In genomic region chr10:112532053-112532658, GRCh38 we compare ENCODE assay signal across 8 cellular contexts.
DNase-seq lines count a peak whose midpoint lies in the region; ATAC-seq and TF ChIP-seq lines count a peak whose summit lies in the region.

No MANE protein-coding gene starts in this region.

- H3K4me3 ChIP-seq in MM.1S (ENCODE audit: low read length) (no peak overlapping the region), fibroblast of mammary gland (ENCODE audit: control insufficient read depth, low read depth, low read length) (peak overlapping the region; percentile 28)

- no peaks in the 10 kb centered on the region for H4K20me1 ChIP-seq in MM.1S (ENCODE audit: insufficient read depth, low read length)

- H2AFZ ChIP-seq in MM.1S (ENCODE audit: low read length): no peak overlapping the region

- no peak overlapping the region for H3K9ac ChIP-seq in MM.1S (ENCODE audit: low read length)

- peaks cover 30% of the 10 kb centered on the region for H3K4me1 ChIP-seq in MM.1S (ENCODE audit: low read length)

- ATAC-seq in GM18505 (IDR thresholded peaks at IDR 0.05; ENCODE audit: unreplicated experiment): peak; percentile 95
- peak; percentile 97 for ATAC-seq in GM21723 (IDR thresholded peaks at IDR 0.05; ENCODE audit: unreplicated experiment)
- ATAC-seq in SK-N-SH treated with all-trans-retinoic acid at 6 μM for 48 hours: no peak

- H3K27me3 ChIP-seq in MM.1S (replicated peaks; ENCODE audit: insufficient read depth, low read length): no peaks in the 10 kb centered on the region

- no peaks in the 10 kb centered on the region for H3K36me3 ChIP-seq in MM.1S (replicated peaks; ENCODE audit: insufficient read depth, low read length)

- no peak overlapping the region for H3K27ac ChIP-seq in MM.1S (ENCODE audit: low read length)

- no peaks in the 10 kb centered on the region for H3K79me2 ChIP-seq in MM.1S (ENCODE audit: low read length)

- peak; percentile 86 for DNase-seq in MM.1S
- peak; percentile 68 for DNase-seq in fibroblast of mammary gland (ENCODE audit: low read depth)
- no peak for DNase-seq in 8988T
- DNase-seq in activated gamma-delta T cell treated with Interleukin-2 at 50 U/mL for 16 hours: no peak
- DNase-seq in putamen (ENCODE audit: low spot score): no peak

- no peak for TF ChIP-seq POLR2A in GM18505 (IDR thresholded peaks at IDR 0.05; ENCODE audit: borderline replicate concordance, extremely low read depth, insufficient read depth, insufficient read length)

- H3F3A ChIP-seq in MM.1S (ENCODE audit: insufficient read depth, low read length): peaks cover 10% of the 10 kb centered on the region

- peak overlapping the region; percentile 65 for H3K4me2 ChIP-seq in MM.1S (ENCODE audit: low read depth, low read length)

- no peaks in the 10 kb centered on the region for H3K9me2 ChIP-seq in MM.1S (replicated peaks; ENCODE audit: insufficient read depth, low read length)

- H3K9me3 ChIP-seq in MM.1S (replicated peaks; ENCODE audit: insufficient read depth, low read length): no peaks in the 10 kb centered on the region

- TF ChIP-seq CTCF in MM.1S (IDR thresholded peaks at IDR 0.05; ENCODE audit: low read length) (no peak), fibroblast of mammary gland (conservative IDR thresholded peaks at IDR 0.05; ENCODE audit: control insufficient read depth, insufficient read depth, low read depth, low read length) (no peak)

TF ChIP-seq in SK-N-SH treated with all-trans-retinoic acid at 6 μM for 48 hours, 23 proteins besides CTCF, POLR2A, EP300 and RAD21:
- TF ChIP-seq TOX (CRISPR knock-in tag; IDR thresholded peaks at IDR 0.05; ENCODE audit: borderline replicate concordance): no peak
- no peak for TF ChIP-seq ZFP30 (CRISPR knock-in tag; IDR thresholded peaks at IDR 0.05)
- TF ChIP-seq OSR1 (CRISPR knock-in tag; IDR thresholded peaks at IDR 0.05): no peak
- TF ChIP-seq PATZ1 (CRISPR knock-in tag; IDR thresholded peaks at IDR 0.05; ENCODE audit: borderline replicate concordance): no peak

Comparison
In these comparisons a context has a peak if more than half of its experiments do, and no peak if none do; other contexts are left out.
1. DNase-seq: peak in MM.1S (single experiment) and fibroblast of mammary gland (single experiment); none in 8988T (single experiment), activated gamma-delta T cell treated with Interleukin-2 at 50 U/mL for 16 hours (single experiment) and putamen (single experiment).